In genomic region chr5:32805966-32806626, GRCh38 we compare ENCODE assay signal across 14 cellular contexts.
DNase-seq lines count a peak whose midpoint lies in the region; ATAC-seq and TF ChIP-seq lines count a peak whose summit lies in the region.
"Had no signal": no experiment of that assay in that cellular context is flagged by ENCODE, and none has a peak within 500 bp of the region (broad histone marks: within the 10 kb centered on the region; RNA-seq: fewer than 3 reads in every experiment).

No MANE protein-coding gene starts in this region.

- no peak overlapping the region for H3K4me3 Mint-ChIP-seq in GM23338
- no peak overlapping the region for H3K4me3 Mint-ChIP-seq in activated naive CD4-positive, alpha-beta T cell treated with anti-CD3 and anti-CD28 coated beads, Interleukin-2, amount 10 ng/mL, durations not matched to agents 7 days and 5 days
- H3K4me3 Mint-ChIP-seq: activated CD4-positive, alpha-beta T cell treated with anti-CD3 and anti-CD28 coated beads, Interleukin-2, amount 10 ng/mL, durations not matched to agents 7 days and 5 days; CD4-positive, alpha-beta memory T cell had no signal

- CTCF ChIA-PET in activated naive CD4-positive, alpha-beta T cell treated with anti-CD3 and anti-CD28 coated beads, Interleukin-2, amount 10 ng/mL, durations not matched to agents 7 days and 5 days (lab: Charles Lee) = no interaction called here

- H3K4me1 Mint-ChIP-seq in GM23338 = no peaks in the 10 kb centered on the region
- H3K4me1 Mint-ChIP-seq in activated naive CD4-positive, alpha-beta T cell treated with anti-CD3 and anti-CD28 coated beads, Interleukin-2, amount 10 ng/mL, durations not matched to agents 7 days and 5 days = no peaks in the 10 kb centered on the region
- H3K4me1 Mint-ChIP-seq: activated CD4-positive, alpha-beta T cell treated with anti-CD3 and anti-CD28 coated beads, Interleukin-2, amount 10 ng/mL, durations not matched to agents 7 days and 5 days; CD4-positive, alpha-beta memory T cell had no signal

- 50 to 70% methylated on average over 3 to 4 of the region's 6 CpGs for WGBS in mesodermal cell (ENCODE audit: insufficient coverage in 2 of 2), 2 experiments

- H4K20me1 ChIP-seq in Loucy (ENCODE audit: insufficient read depth, low read length, poor library complexity, severe bottlenecking) = no peaks in the 10 kb centered on the region
- H4K20me1 ChIP-seq in GM23338 (replicated peaks; ENCODE audit: insufficient read depth) = no peaks in the 10 kb centered on the region

- H3K27me3 ChIP-seq in Loucy (ENCODE audit: insufficient read depth, low read length, poor library complexity, severe bottlenecking) = no peaks in the 10 kb centered on the region
- no peaks in the 10 kb centered on the region for H3K27me3 ChIP-seq in GM23338 (ENCODE audit: insufficient read depth)
- H3K27me3 ChIP-seq: thyroid gland had no signal

- H2AFZ ChIP-seq in Loucy (ENCODE audit: low read length) = 0 out of 2 replicates have a peak overlapping the region, but pooled peaks have one; percentile 30
- H2AFZ ChIP-seq in GM23338 = no peak overlapping the region

- no peaks in the 10 kb centered on the region for H3K27me3 Mint-ChIP-seq in GM23338 (ENCODE audit: insufficient read depth, low read depth, poor library complexity)
- H3K27me3 Mint-ChIP-seq in activated naive CD4-positive, alpha-beta T cell treated with anti-CD3 and anti-CD28 coated beads, Interleukin-2, amount 10 ng/mL, durations not matched to agents 7 days and 5 days = no peaks in the 10 kb centered on the region
- H3K27me3 Mint-ChIP-seq: activated CD4-positive, alpha-beta T cell treated with anti-CD3 and anti-CD28 coated beads, Interleukin-2, amount 10 ng/mL, durations not matched to agents 7 days and 5 days; CD4-positive, alpha-beta memory T cell had no signal

- TF ChIP-seq CTCF in Loucy (conservative IDR thresholded peaks at IDR 0.05; ENCODE audit: low read length) = no peak
- no peak for TF ChIP-seq CTCF in cardiac fibroblast (IDR thresholded peaks at IDR 0.05; ENCODE audit: low read depth, low read length)
- no peak for TF ChIP-seq CTCF in GM23338 (conservative IDR thresholded peaks at IDR 0.05; ENCODE audit: low read depth in 2 of 2)

- no peak overlapping the region for H3K27ac Mint-ChIP-seq in GM23338
- H3K27ac Mint-ChIP-seq in activated naive CD4-positive, alpha-beta T cell treated with anti-CD3 and anti-CD28 coated beads, Interleukin-2, amount 10 ng/mL, durations not matched to agents 7 days and 5 days = no peak overlapping the region
- H3K27ac Mint-ChIP-seq: activated CD4-positive, alpha-beta T cell treated with anti-CD3 and anti-CD28 coated beads, Interleukin-2, amount 10 ng/mL, durations not matched to agents 7 days and 5 days; activated naive CD4-positive, alpha-beta T cell treated with anti-CD3 and anti-CD28 coated beads, Interleukin-2, amount 50 U/mL, for 72 hours; CD4-positive, alpha-beta memory T cell had no signal

- H3K79me2 ChIP-seq in Loucy (ENCODE audit: insufficient read depth, low read length) (no peaks in the 10 kb centered on the region), GM23338 (replicated peaks; ENCODE audit: insufficient read depth) (no peaks in the 10 kb centered on the region)

- H3K9me3 ChIP-seq in Loucy (ENCODE audit: insufficient read depth, low read depth, low read length) (no peaks in the 10 kb centered on the region), mesodermal cell (ENCODE audit: control insufficient read depth, low read length) (no peaks in the 10 kb centered on the region)
- H3K9me3 ChIP-seq: thyroid gland had no signal

- no peaks in the 10 kb centered on the region for H3K36me3 ChIP-seq in Loucy (ENCODE audit: insufficient read depth, low read length)
- H3K36me3 ChIP-seq in mesodermal cell (ENCODE audit: control insufficient read depth, insufficient read depth, low read length) = no peaks in the 10 kb centered on the region
- H3K36me3 ChIP-seq in GM23338 (ENCODE audit: insufficient read depth) = no peaks in the 10 kb centered on the region
- H3K36me3 ChIP-seq: thyroid gland had no signal

- H3K9me2 ChIP-seq in Loucy (replicated peaks; ENCODE audit: low read depth, low read length) = no peaks in the 10 kb centered on the region
- H3K9me2 ChIP-seq in GM23338 (ENCODE audit: insufficient read depth) = no peaks in the 10 kb centered on the region

- H3K36me3 Mint-ChIP-seq in GM23338 (ENCODE audit: low read depth) = no peaks in the 10 kb centered on the region
- H3K36me3 Mint-ChIP-seq in activated naive CD4-positive, alpha-beta T cell treated with anti-CD3 and anti-CD28 coated beads, Interleukin-2, amount 10 ng/mL, durations not matched to agents 7 days and 5 days = no peaks in the 10 kb centered on the region
- H3K36me3 Mint-ChIP-seq: activated naive CD4-positive, alpha-beta T cell treated with anti-CD3 and anti-CD28 coated beads, Interleukin-2, amount 50 U/mL, for 72 hours; CD4-positive, alpha-beta memory T cell had no signal

- H3K4me2 ChIP-seq in Loucy (ENCODE audit: low read depth, low read length, poor library complexity, severe bottlenecking) = no peak overlapping the region
- no peak overlapping the region for H3K4me2 ChIP-seq in GM23338

- H3F3A ChIP-seq in Loucy (ENCODE audit: low read depth) (no peaks in the 10 kb centered on the region; the same call in 1 of the 2 replicates), GM23338 (replicated peaks; ENCODE audit: low read depth) (no peaks in the 10 kb centered on the region)

- ATAC-seq in GM23338 = no peak
- ATAC-seq in esophagus mucosa = no peak
- ATAC-seq in GM18519 (IDR thresholded peaks at IDR 0.05; ENCODE audit: low FRiP score, unreplicated experiment) = no peak
- ATAC-seq: activated naive CD4-positive, alpha-beta T cell treated with anti-CD3 and anti-CD28 coated beads, Interleukin-2, amount 50 U/mL, for 72 hours had no signal

- no peak overlapping the region for H3K9ac ChIP-seq in Loucy (ENCODE audit: low read depth, low read length, poor library complexity, severe bottlenecking)

- H3K9me3 Mint-ChIP-seq in GM23338 = peaks cover 11% of the 10 kb centered on the region; the same call in 2 of the 3 replicates
- peaks cover 5% of the 10 kb centered on the region for H3K9me3 Mint-ChIP-seq in activated naive CD4-positive, alpha-beta T cell treated with anti-CD3 and anti-CD28 coated beads, Interleukin-2, amount 10 ng/mL, durations not matched to agents 7 days and 5 days

- H3K4me3 ChIP-seq in Loucy (ENCODE audit: low read length, poor library complexity, severe bottlenecking) (no peak overlapping the region), cardiac fibroblast (replicated peaks in 1 of 2; ENCODE audit: low read depth in 2 of 2, low read length in 2 of 2) (no peak overlapping the region), mesodermal cell (ENCODE audit: extremely low read depth, insufficient read depth, low read length, poor library complexity, severe bottlenecking) (no peak overlapping the region), GM23338 (no peak overlapping the region)
- H3K4me3 ChIP-seq: thyroid gland had no signal

- H3K27ac ChIP-seq in mesodermal cell (ENCODE audit: low read depth, low read length, severe bottlenecking) (peak overlapping the region; percentile 39), GM23338 (ENCODE audit: low read depth) (no peak overlapping the region)
- H3K27ac ChIP-seq: thyroid gland had no signal

- DNase-seq in AG08395 (ENCODE audit: low spot score) (peak; percentile 81), cardiac fibroblast (ENCODE audit: low read depth in 2 of 2) (peak; percentile 59 to 92), GM23338 (ENCODE audit: low spot score) (no peak)
- no peak for DNase-seq in activated naive CD4-positive, alpha-beta T cell treated with anti-CD3 and anti-CD28 coated beads, Interleukin-2, amount 10 ng/mL, durations not matched to agents 7 days and 5 days
- DNase-seq: activated CD4-positive, alpha-beta T cell treated with anti-CD3 and anti-CD28 coated beads, Interleukin-2, amount 10 ng/mL, durations not matched to agents 7 days and 5 days; CD4-positive, alpha-beta memory T cell; NCI-H2081 treated with DMSO at 0.1 percent for 48 hours; nucleus accumbens; thyroid gland had no signal

- peaks cover 4% of the 10 kb centered on the region for H3K4me1 ChIP-seq in Loucy (ENCODE audit: insufficient read depth, low read length, poor library complexity, severe bottlenecking)
- H3K4me1 ChIP-seq in mesodermal cell (ENCODE audit: control insufficient read depth, insufficient read depth, low read length, poor library complexity, severe bottlenecking) = peaks cover 7% of the 10 kb centered on the region
- H3K4me1 ChIP-seq in GM23338 (ENCODE audit: insufficient read depth) = no peaks in the 10 kb centered on the region

TF ChIP-seq in GM23338, 12 proteins besides CTCF, POLR2A, EP300 and RAD21:
- TF ChIP-seq POLR2AphosphoS5 (IDR thresholded peaks at IDR 0.05; ENCODE audit: low read depth) (no peak), EZH2 (IDR thresholded peaks at IDR 0.05; ENCODE audit: low read depth, unreplicated experiment) (no peak), JUNB (IDR thresholded peaks at IDR 0.05; ENCODE audit: unreplicated experiment) (no peak), ZNF331 (CRISPR knock-in tag; IDR thresholded peaks at IDR 0.05; ENCODE audit: low read depth) (no peak)
- TF ChIP-seq, protein P1, sequence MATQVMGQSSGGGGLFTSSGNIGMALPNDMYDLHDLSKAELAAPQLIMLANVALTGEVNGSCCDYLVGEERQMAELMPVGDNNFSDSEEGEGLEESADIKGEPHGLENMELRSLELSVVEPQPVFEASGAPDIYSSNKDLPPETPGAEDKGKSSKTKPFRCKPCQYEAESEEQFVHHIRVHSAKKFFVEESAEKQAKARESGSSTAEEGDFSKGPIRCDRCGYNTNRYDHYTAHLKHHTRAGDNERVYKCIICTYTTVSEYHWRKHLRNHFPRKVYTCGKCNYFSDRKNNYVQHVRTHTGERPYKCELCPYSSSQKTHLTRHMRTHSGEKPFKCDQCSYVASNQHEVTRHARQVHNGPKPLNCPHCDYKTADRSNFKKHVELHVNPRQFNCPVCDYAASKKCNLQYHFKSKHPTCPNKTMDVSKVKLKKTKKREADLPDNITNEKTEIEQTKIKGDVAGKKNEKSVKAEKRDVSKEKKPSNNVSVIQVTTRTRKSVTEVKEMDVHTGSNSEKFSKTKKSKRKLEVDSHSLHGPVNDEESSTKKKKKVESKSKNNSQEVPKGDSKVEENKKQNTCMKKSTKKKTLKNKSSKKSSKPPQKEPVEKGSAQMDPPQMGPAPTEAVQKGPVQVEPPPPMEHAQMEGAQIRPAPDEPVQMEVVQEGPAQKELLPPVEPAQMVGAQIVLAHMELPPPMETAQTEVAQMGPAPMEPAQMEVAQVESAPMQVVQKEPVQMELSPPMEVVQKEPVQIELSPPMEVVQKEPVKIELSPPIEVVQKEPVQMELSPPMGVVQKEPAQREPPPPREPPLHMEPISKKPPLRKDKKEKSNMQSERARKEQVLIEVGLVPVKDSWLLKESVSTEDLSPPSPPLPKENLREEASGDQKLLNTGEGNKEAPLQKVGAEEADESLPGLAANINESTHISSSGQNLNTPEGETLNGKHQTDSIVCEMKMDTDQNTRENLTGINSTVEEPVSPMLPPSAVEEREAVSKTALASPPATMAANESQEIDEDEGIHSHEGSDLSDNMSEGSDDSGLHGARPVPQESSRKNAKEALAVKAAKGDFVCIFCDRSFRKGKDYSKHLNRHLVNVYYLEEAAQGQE (IDR thresholded peaks at IDR 0.05; ENCODE audit: unreplicated experiment) = no peak

Comparison
In these comparisons a context has a peak if more than half of its experiments do, and no peak if none do; other contexts are left out.
1. DNase-seq: peak in AG08395 (single experiment) and cardiac fibroblast (2 of 2); none in GM23338 (single experiment) and activated naive CD4-positive, alpha-beta T cell treated with anti-CD3 and anti-CD28 coated beads, Interleukin-2, amount 10 ng/mL, durations not matched to agents 7 days and 5 days (single experiment).